Comparison of ENCODE assay signal across 2 cellular contexts in the genomic region with DNA sequence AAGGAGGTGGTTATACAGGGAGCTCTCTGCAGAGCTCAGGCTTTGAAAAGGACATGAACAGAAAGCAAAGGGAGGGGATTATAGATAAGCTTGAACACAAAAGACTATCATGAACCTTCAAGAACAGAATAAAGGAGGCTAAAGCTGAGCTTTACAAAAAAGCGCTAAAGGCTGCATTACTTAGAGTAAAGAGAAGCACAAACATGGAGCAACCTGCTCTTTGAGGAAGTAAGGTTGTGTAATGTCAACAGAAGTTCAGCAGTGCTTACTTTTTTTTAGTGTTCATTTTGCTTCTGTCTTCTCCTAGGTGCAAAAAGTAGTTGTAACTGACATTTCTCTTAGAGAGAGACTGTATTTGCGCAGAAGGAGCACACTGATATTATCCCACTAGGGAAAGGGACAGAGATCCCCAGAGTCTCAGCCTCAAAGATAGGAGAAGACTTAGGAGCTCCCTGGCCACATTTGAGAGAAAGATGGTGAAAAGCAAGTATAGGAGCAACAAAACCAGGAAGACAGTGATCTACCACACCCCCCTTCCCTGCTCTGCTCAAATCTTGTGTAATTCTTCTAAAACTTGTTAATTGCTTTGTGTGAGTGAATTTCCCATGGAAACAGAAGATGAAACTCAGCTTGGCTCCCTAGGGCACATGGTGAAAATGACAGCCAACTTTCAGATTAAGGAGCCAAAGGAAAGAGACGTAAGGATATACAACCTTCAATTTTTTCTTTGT.
A peak's percentile ranks its signal among the peaks of the same experiment; 100 is the strongest.
TF ChIP-seq lines count a peak whose summit lies in the region.

No MANE protein-coding gene starts in this region.

TF ChIP-seq in HepG2, 621 proteins besides CTCF, POLR2A, EP300 and RAD21:
- TF ChIP-seq ZNF510 (CRISPR knock-in tag; IDR thresholded peaks at IDR 0.05; ENCODE audit: low read depth) (no peak), AGO2 (optimal IDR thresholded peaks at IDR 0.05; ENCODE audit: low read depth, low read length) (no peak), CBX5 (CRISPR knock-in tag; IDR thresholded peaks at IDR 0.05; ENCODE audit: borderline replicate concordance) (no peak), FOXA3 (CRISPR knock-in tag; IDR thresholded peaks at IDR 0.05) (peak; percentile 53), FOXA1 (IDR thresholded peaks at IDR 0.05) (no peak), FOXA1 (CRISPR knock-in tag; IDR thresholded peaks at IDR 0.05) (peak; percentile 39; the same call in 1 of the 2 replicates), CEBPG (CRISPR knock-in tag; IDR thresholded peaks at IDR 0.05) (0 out of 2 replicates have a peak, but pooled peaks have one; percentile 4), ZNF274 (CRISPR knock-in tag; IDR thresholded peaks at IDR 0.05) (no peak), RELA (CRISPR knock-in tag; IDR thresholded peaks at IDR 0.05) (no peak), ZNF552 (CRISPR knock-in tag; IDR thresholded peaks at IDR 0.05; ENCODE audit: borderline replicate concordance) (no peak), GZF1 (CRISPR knock-in tag; IDR thresholded peaks at IDR 0.05) (no peak), CEBPB (IDR thresholded peaks at IDR 0.05; ENCODE audit: borderline replicate concordance, low read depth, low read length) (peak; percentile 47; the same call in 1 of the 2 replicates), REXO4 (CRISPR knock-in tag; IDR thresholded peaks at IDR 0.05; ENCODE audit: borderline replicate concordance) (no peak), ELF3 (CRISPR knock-in tag; IDR thresholded peaks at IDR 0.05) (peak; percentile 63)
- TF ChIP-seq, protein P1, sequence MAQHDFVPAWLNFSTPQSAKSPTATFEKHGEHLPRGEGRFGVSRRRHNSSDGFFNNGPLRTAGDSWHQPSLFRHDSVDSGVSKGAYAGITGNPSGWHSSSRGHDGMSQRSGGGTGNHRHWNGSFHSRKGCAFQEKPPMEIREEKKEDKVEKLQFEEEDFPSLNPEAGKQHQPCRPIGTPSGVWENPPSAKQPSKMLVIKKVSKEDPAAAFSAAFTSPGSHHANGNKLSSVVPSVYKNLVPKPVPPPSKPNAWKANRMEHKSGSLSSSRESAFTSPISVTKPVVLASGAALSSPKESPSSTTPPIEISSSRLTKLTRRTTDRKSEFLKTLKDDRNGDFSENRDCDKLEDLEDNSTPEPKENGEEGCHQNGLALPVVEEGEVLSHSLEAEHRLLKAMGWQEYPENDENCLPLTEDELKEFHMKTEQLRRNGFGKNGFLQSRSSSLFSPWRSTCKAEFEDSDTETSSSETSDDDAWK (CRISPR knock-in tag; IDR thresholded peaks at IDR 0.05): no peak
TF ChIP-seq in HepG2: peak in this region for 5.

TF ChIP-seq in SK-N-SH treated with all-trans-retinoic acid at 6 μM for 48 hours, 23 proteins besides CTCF, POLR2A, EP300 and RAD21:
- no peak for TF ChIP-seq ZC3H10 (CRISPR knock-in tag; IDR thresholded peaks at IDR 0.05)
- no peak for TF ChIP-seq ZNF565 (CRISPR knock-in tag; conservative IDR thresholded peaks at IDR 0.05; ENCODE audit: low read depth)
- TF ChIP-seq, protein P2, sequence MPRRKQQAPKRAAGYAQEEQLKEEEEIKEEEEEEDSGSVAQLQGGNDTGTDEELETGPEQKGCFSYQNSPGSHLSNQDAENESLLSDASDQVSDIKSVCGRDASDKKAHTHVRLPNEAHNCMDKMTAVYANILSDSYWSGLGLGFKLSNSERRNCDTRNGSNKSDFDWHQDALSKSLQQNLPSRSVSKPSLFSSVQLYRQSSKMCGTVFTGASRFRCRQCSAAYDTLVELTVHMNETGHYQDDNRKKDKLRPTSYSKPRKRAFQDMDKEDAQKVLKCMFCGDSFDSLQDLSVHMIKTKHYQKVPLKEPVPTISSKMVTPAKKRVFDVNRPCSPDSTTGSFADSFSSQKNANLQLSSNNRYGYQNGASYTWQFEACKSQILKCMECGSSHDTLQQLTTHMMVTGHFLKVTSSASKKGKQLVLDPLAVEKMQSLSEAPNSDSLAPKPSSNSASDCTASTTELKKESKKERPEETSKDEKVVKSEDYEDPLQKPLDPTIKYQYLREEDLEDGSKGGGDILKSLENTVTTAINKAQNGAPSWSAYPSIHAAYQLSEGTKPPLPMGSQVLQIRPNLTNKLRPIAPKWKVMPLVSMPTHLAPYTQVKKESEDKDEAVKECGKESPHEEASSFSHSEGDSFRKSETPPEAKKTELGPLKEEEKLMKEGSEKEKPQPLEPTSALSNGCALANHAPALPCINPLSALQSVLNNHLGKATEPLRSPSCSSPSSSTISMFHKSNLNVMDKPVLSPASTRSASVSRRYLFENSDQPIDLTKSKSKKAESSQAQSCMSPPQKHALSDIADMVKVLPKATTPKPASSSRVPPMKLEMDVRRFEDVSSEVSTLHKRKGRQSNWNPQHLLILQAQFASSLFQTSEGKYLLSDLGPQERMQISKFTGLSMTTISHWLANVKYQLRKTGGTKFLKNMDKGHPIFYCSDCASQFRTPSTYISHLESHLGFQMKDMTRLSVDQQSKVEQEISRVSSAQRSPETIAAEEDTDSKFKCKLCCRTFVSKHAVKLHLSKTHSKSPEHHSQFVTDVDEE (CRISPR knock-in tag; IDR thresholded peaks at IDR 0.05): no peak
- TF ChIP-seq ISL1 (CRISPR knock-in tag; IDR thresholded peaks at IDR 0.05): no peak
- TF ChIP-seq ZFP3 (CRISPR knock-in tag; IDR thresholded peaks at IDR 0.05): no peak
- TF ChIP-seq SNAI2 (CRISPR knock-in tag; IDR thresholded peaks at IDR 0.05): no peak
- no peak for TF ChIP-seq ARNTL (CRISPR knock-in tag; IDR thresholded peaks at IDR 0.05; ENCODE audit: borderline replicate concordance, low read depth)
TF ChIP-seq in SK-N-SH treated with all-trans-retinoic acid at 6 μM for 48 hours: peak in this region for 0.
